ENCODE assay signal across 30 cellular contexts in the genomic region with DNA sequence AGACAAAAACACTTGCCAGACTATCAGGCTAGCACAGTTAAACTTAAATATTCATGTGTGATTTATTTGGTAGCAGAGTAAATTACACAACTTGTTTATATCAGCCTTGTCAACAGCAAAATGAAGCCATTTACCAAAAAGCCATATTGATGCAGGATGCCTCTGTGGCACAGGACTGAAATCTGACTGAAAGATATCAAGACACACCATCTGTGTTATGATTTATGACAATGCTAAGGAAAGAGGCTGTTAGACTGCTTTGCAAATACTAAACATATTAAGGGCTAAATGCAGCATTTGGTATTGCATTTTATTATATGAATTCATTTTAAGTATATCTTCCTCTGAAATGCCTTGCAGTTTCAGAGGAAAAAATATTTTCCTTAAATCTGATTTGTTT.
"Had no signal": no experiment of that assay in that cellular context is flagged by ENCODE, and none has a peak within 500 bp of the region (broad histone marks: within the 10 kb centered on the region; RNA-seq: fewer than 3 reads in every experiment).

No MANE protein-coding gene starts in this region.

- H3K4me3 ChIP-seq: ascending aorta, breast epithelium, cardiac muscle cell, colonic mucosa, gastroesophageal sphincter, heart right ventricle had no signal

- H3K9me3 ChIP-seq: breast epithelium, colonic mucosa had no signal

- H3K27me3 ChIP-seq: ascending aorta, breast epithelium, cardiac muscle cell, colonic mucosa, gastroesophageal sphincter, heart right ventricle had no signal

- DNase-seq: activated B cell treated with CpG ODN at 0.5 μM for 24 hours; activated CD4-positive, alpha-beta memory T cell treated with anti-CD3 and anti-CD28 coated beads for 36 hours; activated CD4-positive, alpha-beta T cell treated with anti-CD3 and anti-CD28 coated beads for 48 hours; activated CD8-positive, alpha-beta memory T cell treated with anti-CD3 and anti-CD28 coated beads, Interleukin-2, amount 10 ng/mL, durations not matched to agents 7 days and 5 days; activated CD8-positive, alpha-beta memory T cell treated with anti-CD3 and anti-CD28 coated beads, Interleukin-2, amount 50 U/mL, for 4 hours; activated CD8-positive, alpha-beta T cell treated with anti-CD3 and anti-CD28 coated beads, Interleukin-2, amount 10 ng/mL, durations not matched to agents 7 days and 5 days; activated gamma-delta T cell; activated naive CD4-positive, alpha-beta T cell; activated naive CD4-positive, alpha-beta T cell treated with anti-CD3 and anti-CD28 coated beads, Interleukin-2, amount 10 ng/mL, durations not matched to agents 7 days and 5 days; activated naive CD8-positive, alpha-beta T cell treated with anti-CD3 and anti-CD28 coated beads, Interleukin-2, amount 10 ng/mL, durations not matched to agents 7 days and 5 days; activated T-cell treated with anti-CD3 and anti-CD28 coated beads, Interleukin-2, amount 50 U/mL, for 1 hour; activated T-cell treated with anti-CD3 and anti-CD28 coated beads, Interleukin-2, amount 50 U/mL, for 48 hours; central memory CD4-positive, alpha-beta T cell; cerebellar nuclear complex; colonic mucosa; effector memory CD4-positive, alpha-beta T cell; endodermal cell; foreskin melanocyte; heart right ventricle; hippocampal formation; T-helper 17 cell; T1000; WERI-Rb-1 had no signal

- H3K36me3 ChIP-seq: ascending aorta, breast epithelium, cardiac muscle cell, colonic mucosa, gastroesophageal sphincter, heart right ventricle, WERI-Rb-1 had no signal

- H3K27ac ChIP-seq: ascending aorta, breast epithelium, cardiac muscle cell, colonic mucosa, gastroesophageal sphincter, heart right ventricle, WERI-Rb-1 had no signal

- H3K4me1 ChIP-seq: ascending aorta, breast epithelium, colonic mucosa, gastroesophageal sphincter, heart right ventricle had no signal

- ATAC-seq: activated CD4-positive, CD25-positive, alpha-beta regulatory T cell treated with anti-CD3 and anti-CD28 coated beads, Interleukin-2, amount 50 U/mL, for 24 hours; activated CD8-positive, alpha-beta memory T cell treated with anti-CD3 and anti-CD28 coated beads, Interleukin-2, amount 10 ng/mL, durations not matched to agents 7 days and 5 days; activated CD8-positive, alpha-beta T cell treated with anti-CD3 and anti-CD28 coated beads, Interleukin-2, amount 10 ng/mL, durations not matched to agents 7 days and 5 days; activated naive CD4-positive, alpha-beta T cell treated with anti-CD3 and anti-CD28 coated beads, Interleukin-2, amount 50 U/mL, for 72 hours; esophagus mucosa; gastroesophageal sphincter; heart right ventricle; T-helper 17 cell had no signal
